In the genomic region with DNA sequence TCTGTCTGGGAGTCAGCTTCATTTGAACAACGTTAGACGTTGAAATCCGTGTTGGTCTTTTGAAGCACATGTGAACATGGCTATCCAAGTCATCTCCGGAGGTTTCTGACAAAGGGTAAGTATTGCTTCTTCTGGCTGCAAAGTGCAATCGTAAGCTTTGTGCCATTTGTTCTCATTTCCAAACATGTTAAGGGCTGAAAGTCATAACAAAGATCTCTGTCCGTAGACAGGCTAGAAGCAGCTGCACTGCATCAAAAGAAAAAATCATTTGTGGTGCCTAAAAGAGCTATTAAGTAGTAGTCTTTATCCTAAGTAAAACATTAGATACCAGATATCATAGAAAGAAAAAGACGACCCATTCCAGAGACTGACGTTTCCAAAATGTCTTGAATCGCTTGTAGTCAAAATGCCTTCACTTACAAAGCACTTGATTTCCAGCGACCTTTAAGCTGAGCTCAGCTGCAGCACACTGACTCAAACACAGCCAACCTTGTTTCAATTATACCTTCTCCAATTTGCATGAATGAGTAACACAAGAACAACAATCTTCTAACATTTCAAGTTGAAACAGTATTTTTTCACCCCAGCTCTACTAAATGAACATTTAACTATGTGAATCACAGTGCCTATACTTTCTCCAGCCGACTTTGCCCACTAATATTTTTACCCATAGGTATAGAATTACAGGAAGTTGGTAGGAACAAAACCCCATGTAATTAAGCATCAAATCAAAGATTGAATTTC, we compare ENCODE assay signal across 14 cellular contexts.
DNase-seq lines count a peak whose midpoint lies in the region; FAIRE-seq and TF ChIP-seq lines count a peak whose summit lies in the region.
"Had no signal": no experiment of that assay in that cellular context is flagged by ENCODE, and none has a peak within 500 bp of the region (broad histone marks: within the 10 kb centered on the region; RNA-seq: fewer than 3 reads in every experiment).

No MANE protein-coding gene starts in this region.

- CTCF ChIA-PET in AG04449 (lab: Yijun Ruan, JAX): interaction anchor here (0.6 to 5.6 kb wide), 12 partner anchors 9 to 523 kb away, joined by 3 to 33 read pairs (median 6); no protein-coding TSS in a partner anchor

- no peaks in the 10 kb centered on the region for H3K9me2 ChIP-seq in MM.1S (replicated peaks; ENCODE audit: insufficient read depth, low read length)

- peak overlapping the region; percentile 49 for H3K4me3 ChIP-seq in AG04449 (ENCODE audit: low read depth, low read length)
- H3K4me3 ChIP-seq in cardiac fibroblast (replicated peaks in 1 of 2; ENCODE audit: low read depth in 2 of 2, low read length in 2 of 2): peak overlapping the region; percentile 14 to 54
- no peak overlapping the region for H3K4me3 ChIP-seq in MM.1S (ENCODE audit: low read length)

- no peak for TF ChIP-seq CTCF in AG04449 (IDR thresholded peaks at IDR 0.05; ENCODE audit: insufficient read depth, low read length, missing control alignments)
- no peak for TF ChIP-seq CTCF in cardiac fibroblast (IDR thresholded peaks at IDR 0.05; ENCODE audit: low read depth, low read length)
- TF ChIP-seq CTCF in MM.1S (IDR thresholded peaks at IDR 0.05; ENCODE audit: low read length): no peak
- no peak for TF ChIP-seq CTCF in GM13976 (IDR thresholded peaks at IDR 0.05; ENCODE audit: borderline replicate concordance, control extremely low read depth, extremely low read depth, insufficient read depth, missing control alignments)

- DNase-seq in AG04449 (ENCODE audit: low read depth, low spot score): peak; percentile 66
- no peak for DNase-seq in HTR-8/SVneo (ENCODE audit: insufficient read length, low spot score)
- DNase-seq in cardiac fibroblast (ENCODE audit: low read depth in 2 of 2): peak; percentile 52 to 80
- peak; percentile 19 for DNase-seq in left kidney (ENCODE audit: low read depth, low spot score)
- DNase-seq in NCI-H1436 treated with DMSO at 0.1 percent for 48 hours (lab: John Stamatoyannopoulos, UW): no peak
- no peak for DNase-seq in DMS79 (lab: John Stamatoyannopoulos, UW)
- DNase-seq in MM.1S: no peak
- no peak for DNase-seq in GM13976 (ENCODE audit: low spot score)
- DNase-seq: activated CD4-positive, CD25-positive, alpha-beta regulatory T cell; activated naive CD4-positive, alpha-beta T cell treated with anti-CD3 and anti-CD28 coated beads, Interleukin-2, amount 10 ng/mL, durations not matched to agents 7 days and 5 days; NCI-H1048; NK-92 treated with Interleukin-12 subunit alpha and Interleukin-12 subunit beta, amount 100 ng/mL, for 24 hours; substantia nigra had no signal

- no peaks in the 10 kb centered on the region for H3K4me1 ChIP-seq in MM.1S (ENCODE audit: low read length)

- no peaks in the 10 kb centered on the region for H4K20me1 ChIP-seq in MM.1S (ENCODE audit: insufficient read depth, low read length)

- H3F3A ChIP-seq in MM.1S (ENCODE audit: insufficient read depth, low read length): no peaks in the 10 kb centered on the region

- H3K9ac ChIP-seq in MM.1S (ENCODE audit: low read length): no peak overlapping the region

- H2AFZ ChIP-seq in MM.1S (ENCODE audit: low read length): no peak overlapping the region

- no peaks in the 10 kb centered on the region for H3K9me3 ChIP-seq in MM.1S (replicated peaks; ENCODE audit: insufficient read depth, low read length)

- FAIRE-seq in HTR-8/SVneo (lab: Jason Lieb, UNC): peak; percentile 9
- FAIRE-seq: GM18507 had no signal

- no peak overlapping the region for H3K27ac ChIP-seq in MM.1S (ENCODE audit: low read length)

- POLR2A ChIA-PET in AG04449 (lab: Yijun Ruan, JAX): interaction anchor here (0.6 to 2.4 kb wide), 3 partner anchors 9 to 387 kb away, joined by 3 to 15 read pairs (median 3); no protein-coding TSS in a partner anchor

- in situ Hi-C loops in GM13976 (cut with MboI; ENCODE audit: low sequenced_read_pairs, unreplicated experiment): no loop called here

- no peaks in the 10 kb centered on the region for H3K27me3 ChIP-seq in MM.1S (replicated peaks; ENCODE audit: insufficient read depth, low read length)

- H3K36me3 ChIP-seq in MM.1S (replicated peaks; ENCODE audit: insufficient read depth, low read length): no peaks in the 10 kb centered on the region

- no peak overlapping the region for H3K4me2 ChIP-seq in MM.1S (ENCODE audit: low read depth, low read length)

- no peaks in the 10 kb centered on the region for H3K79me2 ChIP-seq in MM.1S (ENCODE audit: low read length)

Comparison
In these comparisons a context has a peak if more than half of its experiments do, and no peak if none do; other contexts are left out.
1. DNase-seq: peak in AG04449 (single experiment), cardiac fibroblast (2 of 2) and left kidney (single experiment); none in HTR-8/SVneo (single experiment), NCI-H1436 treated with DMSO at 0.1 percent for 48 hours (single experiment), DMS79 (single experiment), MM.1S (single experiment) and GM13976 (single experiment).